14 cellular contexts compared by ENCODE assay signal in the genomic region with DNA sequence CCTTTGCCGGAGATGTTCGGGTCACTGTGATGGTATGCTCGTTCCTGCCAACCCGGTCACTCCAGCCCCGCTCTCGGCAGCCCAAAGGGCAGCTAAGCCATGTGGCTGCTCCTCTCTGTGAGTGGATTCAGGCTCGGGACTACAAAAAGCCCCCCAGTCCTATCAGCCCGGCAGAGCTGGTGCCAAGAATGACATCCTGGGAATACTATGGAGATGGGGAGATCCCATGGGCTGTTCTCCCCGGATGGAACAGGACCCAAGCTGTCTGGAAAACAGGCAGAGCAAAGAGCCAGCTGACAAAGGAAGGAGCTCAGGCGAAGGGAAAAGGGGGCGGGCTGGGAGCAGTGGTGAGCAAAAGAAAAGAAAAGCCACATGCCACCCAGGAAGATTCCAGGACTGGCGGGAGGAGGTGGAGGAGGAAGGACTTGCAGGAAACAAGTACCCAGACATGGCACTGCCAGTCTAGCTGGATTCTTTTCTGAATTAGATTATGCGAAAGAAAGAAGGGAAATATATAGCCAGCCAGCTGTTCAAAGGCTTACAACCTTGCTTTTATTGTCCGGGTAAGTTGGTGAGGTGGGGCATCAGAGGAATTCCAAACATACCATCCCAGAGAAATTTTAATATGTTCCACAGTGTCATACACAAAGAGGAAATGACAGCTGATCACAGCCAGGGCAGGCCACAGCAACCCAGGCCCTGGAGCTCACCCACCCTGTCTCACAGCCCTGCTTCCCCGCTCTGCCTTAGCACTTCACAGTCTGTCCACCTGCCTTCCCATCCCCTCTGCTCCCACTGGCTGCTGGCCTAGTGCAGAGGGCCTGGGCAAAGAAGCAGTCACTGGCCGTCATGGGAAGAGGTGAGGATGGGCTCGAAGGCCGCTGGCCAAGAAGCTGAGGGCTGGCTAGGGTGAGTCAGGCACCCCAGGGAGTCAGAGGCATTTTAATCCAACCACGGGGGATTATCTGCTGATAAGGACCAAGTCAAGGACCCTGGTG. TPM values are rescaled to one million over a fixed set of nuclear protein-coding genes. Genes with fewer than 3 reads are reported as not detected.
A peak's percentile ranks its signal among the peaks of the same experiment; 100 is the strongest.
DNase-seq lines count a peak whose midpoint lies in the region; TF ChIP-seq lines count a peak whose summit lies in the region.
"Had no signal": no experiment of that assay in that cellular context is flagged by ENCODE, and none has a peak within 500 bp of the region (broad histone marks: within the 10 kb centered on the region; RNA-seq: fewer than 3 reads in every experiment).

No MANE protein-coding gene starts in this region.

- H3K4me1 ChIP-seq in tibial nerve: no peaks in the 10 kb centered on the region
- H3K4me1 ChIP-seq in stomach: peaks cover 0 to 8% (median 2%) of the 10 kb centered on the region in 4 donors
- H3K4me1 ChIP-seq in left ventricle myocardium inferior: no peaks in the 10 kb centered on the region
- H3K4me1 ChIP-seq in CD4-positive, alpha-beta memory T cell (ENCODE audit: insufficient read depth, low read length): peaks cover 9% of the 10 kb centered on the region

- WGBS in tibial nerve, 2 donors: 46 to 56% methylated on average over 10 to 19 of the region's 19 CpGs
- WGBS in stomach, 5 donors: 61 to 89% (median 75%) methylated on average over 12 to 19 of the region's 19 CpGs

- no peak overlapping the region for H3K4me3 Mint-ChIP-seq in CD4-positive, alpha-beta memory T cell
- H3K4me3 Mint-ChIP-seq: activated B cell treated with CpG ODN at 0.5 μM for 24 hours had no signal

- peaks cover 6 to 17% (median 11%) of the 10 kb centered on the region in 4 donors for H3K4me1 Mint-ChIP-seq in CD4-positive, alpha-beta memory T cell

- intact Hi-C loops in stomach (cut with DNase I; ENCODE audit: low total_unique reads) (no loop called here), left ventricle myocardium inferior (cut with micrococcal nuclease) (loop anchor here (10.0 kb wide), 1 partner anchor 55 kb away; no protein-coding TSS in a partner anchor)
- intact Hi-C loops in CD4-positive, alpha-beta memory T cell (cut with micrococcal nuclease): no loop called here

- H3K27me3 ChIP-seq in brain microvascular endothelial cell (replicated peaks): no peaks in the 10 kb centered on the region
- peaks cover 0 to 43% of the 10 kb centered on the region in 2 donors for H3K27me3 ChIP-seq in tibial nerve
- H3K27me3 ChIP-seq in stomach: peaks cover 0 to 26% (median 0%) of the 10 kb centered on the region in 3 donors
- H3K27me3 ChIP-seq in left ventricle myocardium inferior (ENCODE audit: low read depth): no peaks in the 10 kb centered on the region
- no peaks in the 10 kb centered on the region for H3K27me3 ChIP-seq in CD4-positive, alpha-beta memory T cell (ENCODE audit: insufficient read depth, low read length)

- DNase-seq in HT-29 (ENCODE audit: low spot score) (peak; percentile 50), brain microvascular endothelial cell (peak; percentile 56), iris pigment epithelial cell (ENCODE audit: low read depth) (peak; percentile 70), tibial nerve (ENCODE audit: low spot score in 2 of 2) (no peak), stomach (no peak), left ventricle myocardium inferior (no peak), NCI-H2171 treated with DMSO at 0.1 percent for 48 hours (lab: John Stamatoyannopoulos, UW) (no peak)
- no peak for DNase-seq in CD4-positive, alpha-beta memory T cell
- DNase-seq: activated B cell treated with CpG ODN at 0.5 μM for 24 hours, activated gamma-delta T cell, DMS79, islet precursor cell, NCI-H1694 had no signal

- no peak overlapping the region for H3K27ac ChIP-seq in brain microvascular endothelial cell
- H3K27ac ChIP-seq in tibial nerve: peak overlapping the region; percentile 47 to 80 (median 67)
- H3K27ac ChIP-seq in stomach: no peak overlapping the region
- no peak overlapping the region for H3K27ac ChIP-seq in left ventricle myocardium inferior (replicated peaks)
- no peak overlapping the region for H3K27ac ChIP-seq in CD4-positive, alpha-beta memory T cell (ENCODE audit: low read depth, low read length)
- H3K27ac ChIP-seq: PC-9 had no signal

- TF ChIP-seq CTCF in brain microvascular endothelial cell (IDR thresholded peaks at IDR 0.05; ENCODE audit: low read depth, low read length, missing control alignments) (no peak), tibial nerve (IDR thresholded peaks at IDR 0.05) (no peak), stomach (IDR thresholded peaks at IDR 0.05) (no peak), left ventricle myocardium inferior (IDR thresholded peaks at IDR 0.05; ENCODE audit: borderline replicate concordance) (no peak)

- CTCF ChIA-PET in CD4-positive, alpha-beta memory T cell (lab: Charles Lee; ENCODE audit: partially characterized antibody): interaction anchor here (1.0 kb wide), 1 partner anchor 11 kb away, joined by 7 read pairs; no protein-coding TSS in a partner anchor

- in situ Hi-C loops in brain microvascular endothelial cell (cut with HindIII; ENCODE audit: low pct_ligation_motif_present, low sequenced_read_pairs): no loop called here

- H3K36me3 Mint-ChIP-seq in CD4-positive, alpha-beta memory T cell: no peaks in the 10 kb centered on the region

- H3K27me3 Mint-ChIP-seq in CD4-positive, alpha-beta memory T cell: peaks cover 5 to 6% of the 10 kb centered on the region in 2 donors

- no peak overlapping the region for H3K4me3 ChIP-seq in brain microvascular endothelial cell (ENCODE audit: low read depth, low read length)
- H3K4me3 ChIP-seq in tibial nerve: peak overlapping the region in 1 of 4 donors; percentile 26
- H3K4me3 ChIP-seq in stomach: no peak overlapping the region
- H3K4me3 ChIP-seq in left ventricle myocardium inferior: no peak overlapping the region
- no peak overlapping the region for H3K4me3 ChIP-seq in CD4-positive, alpha-beta memory T cell (ENCODE audit: low read length in 2 of 2)
- H3K4me3 ChIP-seq: PC-9 had no signal

- no peaks in the 10 kb centered on the region for H3K9me3 ChIP-seq in tibial nerve
- H3K9me3 ChIP-seq in stomach: no peaks in the 10 kb centered on the region
- no peaks in the 10 kb centered on the region for H3K9me3 ChIP-seq in left ventricle myocardium inferior (replicated peaks)
- H3K9me3 ChIP-seq in CD4-positive, alpha-beta memory T cell (ENCODE audit: control insufficient read depth in 1 of 2, low read length in 2 of 2): no peaks in the 10 kb centered on the region

- H3K9me3 Mint-ChIP-seq in CD4-positive, alpha-beta memory T cell: no peaks in the 10 kb centered on the region
- H3K9me3 Mint-ChIP-seq: activated B cell treated with CpG ODN at 0.5 μM for 24 hours had no signal

- no peaks in the 10 kb centered on the region for H3K36me3 ChIP-seq in brain microvascular endothelial cell (replicated peaks)
- H3K36me3 ChIP-seq in tibial nerve: no peaks in the 10 kb centered on the region
- no peaks in the 10 kb centered on the region for H3K36me3 ChIP-seq in stomach
- H3K36me3 ChIP-seq in left ventricle myocardium inferior: no peaks in the 10 kb centered on the region
- no peaks in the 10 kb centered on the region for H3K36me3 ChIP-seq in CD4-positive, alpha-beta memory T cell (ENCODE audit: insufficient read depth, low read length)

- H3K27ac Mint-ChIP-seq in CD4-positive, alpha-beta memory T cell: no peak overlapping the region
- H3K27ac Mint-ChIP-seq: activated B cell treated with CpG ODN at 0.5 μM for 24 hours had no signal

- POLR2A ChIA-PET in CD4-positive, alpha-beta memory T cell (lab: Charles Lee; ENCODE audit: partially characterized antibody): no interaction called here

- TF ChIP-seq EP300 in tibial nerve (IDR thresholded peaks at IDR 0.05) (no peak), stomach (IDR thresholded peaks at IDR 0.05) (no peak)

- TF ChIP-seq POLR2A in tibial nerve (IDR thresholded peaks at IDR 0.05) (no peak), stomach (IDR thresholded peaks at IDR 0.05) (no peak)

RNA-seq across cellular contexts. Expression of a gene that starts 3.4 kb away (rescaled TPM):
- total RNA-seq in HT-29 (2014; rRNA removed; shearing (Covaris generic)): not detected in 2 replicates
- total RNA-seq in tibial nerve (1 to 10 TPM; 2.1 to 6.1 (median 2.3) TPM), stomach (under 1 TPM in 1 of 5 donors, not detected in 4; 0.73 TPM), left ventricle myocardium inferior (not detected)
- polyA plus RNA-seq in stomach: under 1 TPM in 2 of 3 donors, not detected in 1; 0.15 to 0.19 TPM
- total RNA-seq in CD4-positive, alpha-beta memory T cell: not detected
- not detected for polyA plus RNA-seq in CD4-positive, alpha-beta memory T cell
- total RNA-seq: activated B cell treated with CpG ODN at 0.5 μM for 24 hours, PC-9 had no signal

Comparison
In these comparisons a context has a peak if more than half of its experiments do, and no peak if none do; other contexts are left out.
1. DNase-seq: peak in HT-29 (single experiment), brain microvascular endothelial cell (single experiment) and iris pigment epithelial cell (single experiment); none in tibial nerve (0 of 2), stomach (single experiment), left ventricle myocardium inferior (single experiment), NCI-H2171 treated with DMSO at 0.1 percent for 48 hours (single experiment) and CD4-positive, alpha-beta memory T cell (0 of 5).
2. H3K27ac ChIP-seq: peak in tibial nerve (4 of 4); none in brain microvascular endothelial cell (single experiment), stomach (0 of 5), left ventricle myocardium inferior (single experiment) and CD4-positive, alpha-beta memory T cell (single experiment).